18 cellular contexts compared by ENCODE assay signal in the genomic region with DNA sequence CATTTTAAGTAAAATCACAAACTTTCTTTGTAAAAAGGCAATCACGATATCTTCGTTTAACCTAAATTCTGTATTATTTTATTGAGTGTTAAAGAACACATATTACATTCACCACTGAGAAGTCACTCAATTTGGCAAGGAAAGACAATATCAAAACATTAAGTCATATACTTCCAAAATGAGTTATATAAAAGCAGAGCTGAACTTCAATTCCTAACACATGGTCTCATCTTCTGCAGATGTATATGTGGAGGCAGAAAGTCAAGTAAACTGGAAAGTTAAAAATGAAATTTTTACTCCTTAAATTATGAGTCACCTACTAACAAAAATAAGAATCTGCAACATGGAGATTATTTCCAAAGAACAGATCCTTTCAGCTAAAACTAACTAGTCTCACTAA. TPM values are rescaled to one million over a fixed set of nuclear protein-coding genes. Genes with fewer than 3 reads are reported as not detected.
"Had no signal": no experiment of that assay in that cellular context is flagged by ENCODE, and none has a peak within 500 bp of the region (broad histone marks: within the 10 kb centered on the region; RNA-seq: fewer than 3 reads in every experiment).

No MANE protein-coding gene starts in this region.

- H3K27ac ChIP-seq: epithelial cell of prostate, left lung, pancreas, tibial nerve, uterus had no signal

- H3K36me3 ChIP-seq: left lung, pancreas, tibial nerve, uterus had no signal

- DNase-seq: activated CD4-positive, alpha-beta memory T cell treated with anti-CD3 and anti-CD28 coated beads, Interleukin-2, amount 10 ng/mL, durations not matched to agents 7 days and 5 days; activated CD4-positive, alpha-beta T cell treated with anti-CD3 and anti-CD28 coated beads for 4 hours; activated effector memory CD4-positive, alpha-beta T cell treated with anti-CD3 and anti-CD28 coated beads, Interleukin-2, amount 50 U/mL, for 16 hours; activated T-cell treated with anti-CD3 and anti-CD28 coated beads, Interleukin-2, amount 50 U/mL, for 24 hours; amygdala; dermis blood vessel endothelial cell; effector memory CD8-positive, alpha-beta T cell; left lung; mammary epithelial cell; mucosa of descending colon; naive thymus-derived CD4-positive, alpha-beta T cell; pancreas; T-helper 17 cell; uterus had no signal

- H3K9me3 ChIP-seq: left lung, mucosa of descending colon, pancreas, tibial nerve, uterus had no signal

- H3K4me1 ChIP-seq: left lung, tibial nerve, uterus had no signal

- H3K27me3 ChIP-seq: left lung, pancreas, tibial nerve, uterus had no signal

- ATAC-seq: effector memory CD8-positive, alpha-beta T cell; left lung; mucosa of descending colon; naive thymus-derived CD4-positive, alpha-beta T cell; pancreas; sciatic nerve; stimulated activated memory B cell treated with anti-CD40 and anti-IgM and Interleukin-4, amounts not matched to agents 10 μg/mL and 1 μg/mL and 100 μg/mL, for 72 hours; T-helper 17 cell had no signal

- H3K4me3 ChIP-seq: left lung, mucosa of descending colon, pancreas, tibial nerve, uterus had no signal

RNA-seq across cellular contexts. Expression of a gene that starts 28.7 kb away (rescaled TPM):
- polyA plus RNA-seq: naive thymus-derived CD4-positive, alpha-beta T cell had no signal
